In the genomic region with DNA sequence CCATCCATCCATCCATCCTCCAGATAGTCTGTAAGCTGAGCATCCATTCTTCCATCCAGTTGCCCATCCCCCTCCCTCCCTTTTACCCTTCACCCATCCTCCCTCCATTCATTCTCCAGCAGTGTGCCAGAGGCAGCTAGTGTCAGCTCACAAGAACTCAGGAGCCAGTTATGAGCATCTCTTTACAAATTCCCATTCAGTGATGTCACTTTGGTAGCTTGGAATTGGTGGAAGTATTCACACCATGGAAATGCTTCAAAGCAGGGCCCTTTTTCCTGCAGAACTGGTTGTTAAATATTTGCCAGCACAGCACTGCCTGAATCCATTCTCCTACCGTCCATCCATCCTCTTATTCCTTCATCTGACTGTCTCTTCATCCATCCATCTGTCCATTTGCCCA, we compare ENCODE assay signal across 2 cellular contexts.
TF ChIP-seq lines count a peak whose summit lies in the region.

No MANE protein-coding gene starts in this region.

TF ChIP-seq in HepG2, 621 proteins besides CTCF, POLR2A, EP300 and RAD21:
- no peak for TF ChIP-seq DNMT3B (CRISPR knock-in tag; conservative IDR thresholded peaks at IDR 0.05)
- no peak for TF ChIP-seq TFDP2 (CRISPR knock-in tag; IDR thresholded peaks at IDR 0.05)
- TF ChIP-seq PAF1 (CRISPR knock-in tag; IDR thresholded peaks at IDR 0.05), result 0 out of 2 replicates have a peak, but pooled peaks have one; percentile 2
TF ChIP-seq in HepG2: peak in this region for 1.

TF ChIP-seq in HEK293T, 16 proteins besides CTCF, POLR2A, EP300 and RAD21:
- TF ChIP-seq FOXM1 (IDR thresholded peaks at IDR 0.05; ENCODE audit: borderline replicate concordance) (no peak), FOXK2 (IDR thresholded peaks at IDR 0.05) (no peak), L3MBTL2 (conservative IDR thresholded peaks at IDR 0.05) (no peak), SP1 (IDR thresholded peaks at IDR 0.05) (no peak), HDGF (IDR thresholded peaks at IDR 0.05; ENCODE audit: borderline replicate concordance) (no peak), BHLHE40 (IDR thresholded peaks at IDR 0.05; ENCODE audit: borderline replicate concordance) (no peak), CTBP1 (IDR thresholded peaks at IDR 0.05; ENCODE audit: borderline replicate concordance) (no peak), LEF1 (IDR thresholded peaks at IDR 0.05; ENCODE audit: borderline replicate concordance) (no peak), NFRKB (IDR thresholded peaks at IDR 0.05) (no peak), ELF4 (IDR thresholded peaks at IDR 0.05) (no peak), ZNF384 (IDR thresholded peaks at IDR 0.05) (no peak), ARNT (IDR thresholded peaks at IDR 0.05) (no peak), TARDBP (IDR thresholded peaks at IDR 0.05) (no peak), SUZ12 (IDR thresholded peaks at IDR 0.05) (no peak)
